1 cellular context compared by ENCODE assay signal in genomic region chr19:5805465-5806132, GRCh38.
A peak's percentile ranks its signal among the peaks of the same experiment; 100 is the strongest.
TF ChIP-seq lines count a peak whose summit lies in the region.

No MANE protein-coding gene starts in this region.

TF ChIP-seq in HepG2, 621 proteins besides CTCF, POLR2A, EP300 and RAD21 (continued from another document and continues in another):
- TF ChIP-seq RERE (CRISPR knock-in tag; IDR thresholded peaks at IDR 0.05; ENCODE audit: low read depth): no peak
- TF ChIP-seq TFE3 (CRISPR knock-in tag; IDR thresholded peaks at IDR 0.05): no peak
- TF ChIP-seq ZFP90 (CRISPR knock-in tag; IDR thresholded peaks at IDR 0.05; ENCODE audit: borderline replicate concordance): peak; percentile 64; the same call in 1 of the 2 replicates
- TF ChIP-seq ZNF235 (CRISPR knock-in tag; IDR thresholded peaks at IDR 0.05; ENCODE audit: borderline replicate concordance): peak; percentile 67; the same call in 1 of the 2 replicates
- TF ChIP-seq RFX5 (IDR thresholded peaks at IDR 0.05; ENCODE audit: low read depth, low read length): no peak
- 0 out of 2 replicates have a peak, but pooled peaks have one; percentile 48 for TF ChIP-seq ZNF205 (CRISPR knock-in tag; IDR thresholded peaks at IDR 0.05)
- TF ChIP-seq ZBTB7A (CRISPR knock-in tag; IDR thresholded peaks at IDR 0.05): peak; percentile 13; the same call in 1 of the 2 replicates
- no peak for TF ChIP-seq SOX6 (IDR thresholded peaks at IDR 0.05)
- TF ChIP-seq SOX6 (CRISPR knock-in tag; IDR thresholded peaks at IDR 0.05): peak; percentile 50; the same call in 1 of the 2 replicates
- TF ChIP-seq ZNF556 (CRISPR knock-in tag; IDR thresholded peaks at IDR 0.05; ENCODE audit: borderline replicate concordance): no peak
- 0 out of 2 replicates have a peak, but pooled peaks have one; percentile 39 for TF ChIP-seq RCOR2 (CRISPR knock-in tag; IDR thresholded peaks at IDR 0.05)
- no peak for TF ChIP-seq BRF2 (CRISPR knock-in tag; IDR thresholded peaks at IDR 0.05)
- TF ChIP-seq SNAPC2 (CRISPR knock-in tag; IDR thresholded peaks at IDR 0.05): no peak
- TF ChIP-seq RXRB (CRISPR knock-in tag; IDR thresholded peaks at IDR 0.05; ENCODE audit: borderline replicate concordance): peak; percentile 78; the same call in 1 of the 2 replicates
- no peak for TF ChIP-seq ZFAT (CRISPR knock-in tag; conservative IDR thresholded peaks at IDR 0.05)
- 0 out of 2 replicates have a peak, but pooled peaks have one; percentile 38 for TF ChIP-seq KLF12 (CRISPR knock-in tag; IDR thresholded peaks at IDR 0.05; ENCODE audit: borderline replicate concordance)
- TF ChIP-seq AHR (CRISPR knock-in tag; IDR thresholded peaks at IDR 0.05): 0 out of 2 replicates have a peak, but pooled peaks have one; percentile 31
- TF ChIP-seq MAX (IDR thresholded peaks at IDR 0.05): no peak
- no peak for TF ChIP-seq KDM5A (IDR thresholded peaks at IDR 0.05; ENCODE audit: borderline replicate concordance, low read length)
- no peak for TF ChIP-seq GRHL1 (CRISPR knock-in tag; conservative IDR thresholded peaks at IDR 0.05)
- peak; percentile 64; the same call in 1 of the 2 replicates for TF ChIP-seq ARID4A (CRISPR knock-in tag; IDR thresholded peaks at IDR 0.05; ENCODE audit: borderline replicate concordance)
- TF ChIP-seq ZNF782 (CRISPR knock-in tag; IDR thresholded peaks at IDR 0.05; ENCODE audit: borderline replicate concordance): no peak
- TF ChIP-seq ZNF550 (CRISPR knock-in tag; IDR thresholded peaks at IDR 0.05; ENCODE audit: borderline replicate concordance): no peak
- no peak for TF ChIP-seq TCF12 (IDR thresholded peaks at IDR 0.05)
- 0 out of 2 replicates have a peak, but pooled peaks have one; percentile 61 for TF ChIP-seq TCF12 (CRISPR knock-in tag; IDR thresholded peaks at IDR 0.05)
- peak; percentile 48; the same call in 1 of the 2 replicates for TF ChIP-seq ZNF770 (CRISPR knock-in tag; IDR thresholded peaks at IDR 0.05)
- TF ChIP-seq TRIM24 (CRISPR knock-in tag; IDR thresholded peaks at IDR 0.05): no peak
- TF ChIP-seq ZNF639 (CRISPR knock-in tag; conservative IDR thresholded peaks at IDR 0.05): peak; percentile 76; the same call in 1 of the 2 replicates
- TF ChIP-seq U2AF2 (IDR thresholded peaks at IDR 0.05; ENCODE audit: low read depth, low read length): no peak
- no peak for TF ChIP-seq MEIS1 (CRISPR knock-in tag; IDR thresholded peaks at IDR 0.05; ENCODE audit: borderline replicate concordance)
- TF ChIP-seq ZNF747 (CRISPR knock-in tag; IDR thresholded peaks at IDR 0.05; ENCODE audit: borderline replicate concordance): peak; percentile 81
- TF ChIP-seq ZKSCAN8 (CRISPR knock-in tag; IDR thresholded peaks at IDR 0.05; ENCODE audit: borderline replicate concordance): 0 out of 2 replicates have a peak, but pooled peaks have one; percentile 43
- TF ChIP-seq ZNF33B (CRISPR knock-in tag; IDR thresholded peaks at IDR 0.05): 0 out of 2 replicates have a peak, but pooled peaks have one; percentile 44
- peak; percentile 93 for TF ChIP-seq ZFP91 (CRISPR knock-in tag; IDR thresholded peaks at IDR 0.05; ENCODE audit: borderline replicate concordance)
- peak; percentile 38; the same call in 1 of the 2 replicates for TF ChIP-seq ZMYM3 (CRISPR knock-in tag; IDR thresholded peaks at IDR 0.05)
- peak; percentile 49 for TF ChIP-seq MED1 (CRISPR knock-in tag; IDR thresholded peaks at IDR 0.05)
- TF ChIP-seq DPF2 (CRISPR knock-in tag; IDR thresholded peaks at IDR 0.05; ENCODE audit: borderline replicate concordance, low read depth): no peak
- 0 out of 2 replicates have a peak, but pooled peaks have one; percentile 77 for TF ChIP-seq AKAP8 (CRISPR knock-in tag; IDR thresholded peaks at IDR 0.05)
- TF ChIP-seq IRF2 (CRISPR knock-in tag; IDR thresholded peaks at IDR 0.05): peak; percentile 41; the same call in 1 of the 2 replicates
- peak; percentile 24; the same call in 1 of the 2 replicates for TF ChIP-seq FOSL2 (CRISPR knock-in tag; IDR thresholded peaks at IDR 0.05)
- TF ChIP-seq ZNF382 (CRISPR knock-in tag; IDR thresholded peaks at IDR 0.05; ENCODE audit: borderline replicate concordance): no peak
- TF ChIP-seq GTF2F1 (IDR thresholded peaks at IDR 0.05; ENCODE audit: low read length): no peak
- 0 out of 2 replicates have a peak, but pooled peaks have one; percentile 37 for TF ChIP-seq HMG20B (CRISPR knock-in tag; conservative IDR thresholded peaks at IDR 0.05)
